1 cellular context compared by ENCODE assay signal in genomic region chr1:161440312-161440894, GRCh38.
TF ChIP-seq lines count a peak whose summit lies in the region.

No MANE protein-coding gene starts in this region.

TF ChIP-seq in HEK293, 187 proteins besides CTCF, POLR2A, EP300 and RAD21 (continued from another document and continues in another):
- TF ChIP-seq ZNF501 (tag by site-specific recombination; IDR thresholded peaks at IDR 0.05) (peak; percentile 95), ZNF518A (tag by site-specific recombination; conservative IDR thresholded peaks at IDR 0.05; ENCODE audit: low read depth) (no peak), ELK4 (IDR thresholded peaks at IDR 0.05; ENCODE audit: borderline replicate concordance, low read depth, low read length) (no peak), KLF16 (tag by site-specific recombination; IDR thresholded peaks at IDR 0.05) (peak; percentile 80), SP3 (tag by site-specific recombination; IDR thresholded peaks at IDR 0.05) (peak; percentile 72), ZNF658 (tag by site-specific recombination; IDR thresholded peaks at IDR 0.05) (no peak), MZF1 (tag by site-specific recombination; IDR thresholded peaks at IDR 0.05; ENCODE audit: borderline replicate concordance) (no peak; the same call in 1 of the 2 replicates), ZNF341 (tag by site-specific recombination; IDR thresholded peaks at IDR 0.05; ENCODE audit: low read depth) (peak; percentile 57), ZNF701 (tag by site-specific recombination; IDR thresholded peaks at IDR 0.05) (no peak), ZNF23 (tag by site-specific recombination; IDR thresholded peaks at IDR 0.05; ENCODE audit: borderline replicate concordance) (no peak), ZBTB10 (tag by site-specific recombination; IDR thresholded peaks at IDR 0.05) (peak; percentile 94), PRDM1 (tag by site-specific recombination; IDR thresholded peaks at IDR 0.05) (no peak), ZNF426 (tag by site-specific recombination; IDR thresholded peaks at IDR 0.05) (no peak), ZNF423 (tag by site-specific recombination; IDR thresholded peaks at IDR 0.05) (peak; percentile 27; the same call in 1 of the 2 replicates), ZNF521 (tag by site-specific recombination; IDR thresholded peaks at IDR 0.05) (no peak), PBX3 (CRISPR knock-in tag; IDR thresholded peaks at IDR 0.05) (no peak; the same call in 1 of the 2 replicates), ZFP37 (tag by site-specific recombination; IDR thresholded peaks at IDR 0.05) (peak; percentile 98), ZSCAN30 (tag by site-specific recombination; IDR thresholded peaks at IDR 0.05) (peak; percentile 88), ZNF596 (tag by site-specific recombination; IDR thresholded peaks at IDR 0.05) (0 out of 2 replicates have a peak, but pooled peaks have one; percentile 18), ZNF561 (tag by site-specific recombination; IDR thresholded peaks at IDR 0.05; ENCODE audit: borderline replicate concordance) (peak; percentile 89; the same call in 1 of the 2 replicates), ZNF626 (tag by site-specific recombination; IDR thresholded peaks at IDR 0.05) (no peak), ZNF677 (tag by site-specific recombination; IDR thresholded peaks at IDR 0.05) (0 out of 2 replicates have a peak, but pooled peaks have one; percentile 8), EGR2 (tag by site-specific recombination; IDR thresholded peaks at IDR 0.05; ENCODE audit: low read depth) (peak; percentile 56), ATF2 (tag by site-specific recombination; IDR thresholded peaks at IDR 0.05; ENCODE audit: low read depth) (no peak), ZNF391 (tag by site-specific recombination; IDR thresholded peaks at IDR 0.05; ENCODE audit: borderline replicate concordance, low read depth) (peak; percentile 84; the same call in 1 of the 2 replicates), ZNF324 (tag by site-specific recombination; IDR thresholded peaks at IDR 0.05) (peak; percentile 67; the same call in 1 of the 2 replicates), PATZ1 (tag by site-specific recombination; IDR thresholded peaks at IDR 0.05) (peak; percentile 97), ZNF19 (tag by site-specific recombination; IDR thresholded peaks at IDR 0.05; ENCODE audit: low read depth) (no peak), ZBTB49 (tag by site-specific recombination; IDR thresholded peaks at IDR 0.05; ENCODE audit: low read depth) (no peak), PRDM6 (tag by site-specific recombination; IDR thresholded peaks at IDR 0.05) (no peak; the same call in 1 of the 2 replicates), ZNF211 (tag by site-specific recombination; IDR thresholded peaks at IDR 0.05; ENCODE audit: low read depth) (no peak), ZNF571 (tag by site-specific recombination; IDR thresholded peaks at IDR 0.05) (no peak), ZNF830 (tag by site-specific recombination; IDR thresholded peaks at IDR 0.05; ENCODE audit: low read depth) (no peak), WT1 (tag by site-specific recombination; IDR thresholded peaks at IDR 0.05) (no peak), ZNF530 (tag by site-specific recombination; IDR thresholded peaks at IDR 0.05; ENCODE audit: low read depth) (no peak), ZNF404 (tag by site-specific recombination; IDR thresholded peaks at IDR 0.05) (no peak), KLF17 (tag by site-specific recombination; IDR thresholded peaks at IDR 0.05) (peak; percentile 74), ZNF514 (tag by site-specific recombination; IDR thresholded peaks at IDR 0.05) (no peak), MYNN (tag by site-specific recombination; IDR thresholded peaks at IDR 0.05; ENCODE audit: borderline replicate concordance) (no peak), ZNF175 (tag by site-specific recombination; IDR thresholded peaks at IDR 0.05) (no peak), SP7 (tag by site-specific recombination; IDR thresholded peaks at IDR 0.05) (peak; percentile 76)
